ENCODE assay signal across 14 cellular contexts in genomic region chr1:187001198-187001904, GRCh38.
DNase-seq lines count a peak whose midpoint lies in the region; TF ChIP-seq lines count a peak whose summit lies in the region.
"Had no signal": no experiment of that assay in that cellular context is flagged by ENCODE, and none has a peak within 500 bp of the region (broad histone marks: within the 10 kb centered on the region; RNA-seq: fewer than 3 reads in every experiment).

No MANE protein-coding gene starts in this region.

- H3K9me2 ChIP-seq in MM.1S (replicated peaks; ENCODE audit: insufficient read depth, low read length) = no peaks in the 10 kb centered on the region

- CTCF ChIA-PET in AG04450 (lab: Charles Lee) = interaction anchor here (0.8 to 1.3 kb wide), 2 partner anchors 15 to 626 kb away, joined by 3 read pairs; partner anchors contain the start of genes ODR4 and TPR

- H3K27ac Mint-ChIP-seq in T-helper 2 cell treated with Interferon-gamma antibody and Interleukin-4, amounts not matched to agents 5 μg/mL and 100 μg/mL, for 36 hours = no peak overlapping the region
- H3K27ac Mint-ChIP-seq: activated naive CD4-positive, alpha-beta T cell treated with anti-CD3 and anti-CD28 coated beads, Interleukin-2, amount 50 U/mL, for 24 hours had no signal

- no peaks in the 10 kb centered on the region for H3K36me3 Mint-ChIP-seq in T-helper 2 cell treated with Interferon-gamma antibody and Interleukin-4, amounts not matched to agents 5 μg/mL and 100 μg/mL, for 36 hours (ENCODE audit: low read depth)
- H3K36me3 Mint-ChIP-seq: activated naive CD4-positive, alpha-beta T cell treated with anti-CD3 and anti-CD28 coated beads, Interleukin-2, amount 50 U/mL, for 24 hours had no signal

- no peaks in the 10 kb centered on the region for H3K79me2 ChIP-seq in MM.1S (ENCODE audit: low read length)

- H3K4me1 Mint-ChIP-seq in T-helper 2 cell treated with Interferon-gamma antibody and Interleukin-4, amounts not matched to agents 5 μg/mL and 100 μg/mL, for 36 hours (ENCODE audit: low read depth) = no peaks in the 10 kb centered on the region
- H3K4me1 Mint-ChIP-seq: activated naive CD4-positive, alpha-beta T cell treated with anti-CD3 and anti-CD28 coated beads, Interleukin-2, amount 50 U/mL, for 24 hours had no signal

- no peak overlapping the region for H2AFZ ChIP-seq in MM.1S (ENCODE audit: low read length)

- POLR2A ChIA-PET in AG04450 (lab: Yijun Ruan, JAX) = no interaction called here

- H3F3A ChIP-seq in MM.1S (ENCODE audit: insufficient read depth, low read length) = peaks cover 3% of the 10 kb centered on the region; the same call in 1 of the 2 replicates

- DNase-seq in AG04450 (ENCODE audit: low read depth, low spot score) (peak; percentile 54), HT1080 (ENCODE audit: low read depth) (peak; percentile 60), amniotic stem cell (lab: John Stamatoyannopoulos, UW) (peak; percentile 15), iris pigment epithelial cell (ENCODE audit: low read depth) (peak; percentile 95), COR-L47 (lab: John Stamatoyannopoulos, UW) (no peak), MM.1S (no peak)
- no peak for DNase-seq in T-helper 2 cell treated with Interferon-gamma antibody and Interleukin-4, amounts not matched to agents 5 μg/mL and 100 μg/mL, for 36 hours (ENCODE audit: low spot score)
- DNase-seq in activated T-cell treated with anti-CD3 and anti-CD28 coated beads, Interleukin-2, amount 50 U/mL, for 48 hours = no peak
- DNase-seq: left colon; NCI-H2029 treated with DMSO at 0.1 percent for 48 hours; pancreas; stimulated activated CD4-positive, alpha-beta T cell treated with anti-CD3 and anti-CD28 coated beads, Interleukin-4, amount 100 ng/mL, for 4 hours had no signal

- H3K4me3 Mint-ChIP-seq in T-helper 2 cell treated with Interferon-gamma antibody and Interleukin-4, amounts not matched to agents 5 μg/mL and 100 μg/mL, for 36 hours = no peak overlapping the region
- H3K4me3 Mint-ChIP-seq: activated naive CD4-positive, alpha-beta T cell treated with anti-CD3 and anti-CD28 coated beads, Interleukin-2, amount 50 U/mL, for 24 hours had no signal

- H3K4me3 ChIP-seq in AG04450 (ENCODE audit: low read depth, low read length) = no peak overlapping the region
- H3K4me3 ChIP-seq in MM.1S (ENCODE audit: low read length) = no peak overlapping the region
- H3K4me3 ChIP-seq: BLaER1, pancreas had no signal

- H3K9me3 ChIP-seq in AG04450 (ENCODE audit: control insufficient read depth, insufficient read depth, low read length) = peaks cover 2% of the 10 kb centered on the region; the same call in 1 of the 2 replicates
- H3K9me3 ChIP-seq in MM.1S (replicated peaks; ENCODE audit: insufficient read depth, low read length) = no peaks in the 10 kb centered on the region
- H3K9me3 ChIP-seq: pancreas had no signal

- no peaks in the 10 kb centered on the region for H4K20me1 ChIP-seq in MM.1S (ENCODE audit: insufficient read depth, low read length)
- H4K20me1 ChIP-seq: BLaER1 had no signal

- no peak for TF ChIP-seq CTCF in AG04450 (IDR thresholded peaks at IDR 0.05; ENCODE audit: low read depth, low read length)
- no peak for TF ChIP-seq CTCF in MM.1S (IDR thresholded peaks at IDR 0.05; ENCODE audit: low read length)

- no peaks in the 10 kb centered on the region for H3K9me3 Mint-ChIP-seq in T-helper 2 cell treated with Interferon-gamma antibody and Interleukin-4, amounts not matched to agents 5 μg/mL and 100 μg/mL, for 36 hours
- H3K9me3 Mint-ChIP-seq: activated naive CD4-positive, alpha-beta T cell treated with anti-CD3 and anti-CD28 coated beads, Interleukin-2, amount 50 U/mL, for 24 hours had no signal

- H3K4me1 ChIP-seq in MM.1S (ENCODE audit: low read length) = peaks cover 5% of the 10 kb centered on the region
- H3K4me1 ChIP-seq: BLaER1 had no signal

- H3K4me2 ChIP-seq in MM.1S (ENCODE audit: low read depth, low read length) = no peak overlapping the region
- H3K4me2 ChIP-seq: BLaER1 had no signal

- H3K27ac ChIP-seq in AG04450 (ENCODE audit: low read depth, low read length) (peak overlapping the region; percentile 43), MM.1S (ENCODE audit: low read length) (no peak overlapping the region)
- H3K27ac ChIP-seq: BLaER1, pancreas had no signal

- H3K36me3 ChIP-seq in MM.1S (replicated peaks; ENCODE audit: insufficient read depth, low read length) = no peaks in the 10 kb centered on the region
- H3K36me3 ChIP-seq: BLaER1, pancreas had no signal

- H3K27me3 Mint-ChIP-seq in T-helper 2 cell treated with Interferon-gamma antibody and Interleukin-4, amounts not matched to agents 5 μg/mL and 100 μg/mL, for 36 hours (ENCODE audit: low read depth) = peaks cover 7% of the 10 kb centered on the region

- H3K27me3 ChIP-seq in AG04450 (ENCODE audit: control insufficient read depth, insufficient read depth, low read length) (no peaks in the 10 kb centered on the region), MM.1S (replicated peaks; ENCODE audit: insufficient read depth, low read length) (no peaks in the 10 kb centered on the region)
- H3K27me3 ChIP-seq: BLaER1 had no signal

- H3K9ac ChIP-seq in MM.1S (ENCODE audit: low read length) = no peak overlapping the region
- H3K9ac ChIP-seq: BLaER1 had no signal

Comparison
In these comparisons a context has a peak if more than half of its experiments do, and no peak if none do; other contexts are left out.
1. DNase-seq: peak in AG04450 (single experiment), HT1080 (single experiment), amniotic stem cell (single experiment) and iris pigment epithelial cell (single experiment); none in T-helper 2 cell treated with Interferon-gamma antibody and Interleukin-4, amounts not matched to agents 5 μg/mL and 100 μg/mL, for 36 hours (single experiment), COR-L47 (single experiment), MM.1S (single experiment) and activated T-cell treated with anti-CD3 and anti-CD28 coated beads, Interleukin-2, amount 50 U/mL, for 48 hours (0 of 2).